ENCODE assay signal across 8 cellular contexts in genomic region chr15:61835476-61836106, GRCh38.
DNase-seq lines count a peak whose midpoint lies in the region; ATAC-seq lines count a peak whose summit lies in the region.

No MANE protein-coding gene starts in this region.

- H3K27me3 ChIP-seq in HAP-1 (ENCODE audit: low read depth): no peaks in the 10 kb centered on the region

- no peaks in the 10 kb centered on the region for H3K9me3 Mint-ChIP-seq in naive B cell
- H3K9me3 Mint-ChIP-seq in stimulated activated naive B cell treated with anti-CD40 and anti-IgM and Interleukin-4, amounts not matched to agents 10 μg/mL and 1 μg/mL and 100 μg/mL, for 72 hours: no peaks in the 10 kb centered on the region
- H3K9me3 Mint-ChIP-seq in activated T-helper 17 cell treated with anti-CD3 and anti-CD28 coated beads, Interleukin-2, amount 50 U/mL, for 72 hours: no peaks in the 10 kb centered on the region

- ATAC-seq in naive B cell (ENCODE audit: low read depth in 2 of 2): no peak
- peak; percentile 38 to 45 for ATAC-seq in stimulated activated naive B cell treated with anti-CD40 and anti-IgM and Interleukin-4, amounts not matched to agents 10 μg/mL and 1 μg/mL and 100 μg/mL, for 72 hours (replicated peaks)
- no peak for ATAC-seq in activated T-helper 17 cell treated with anti-CD3 and anti-CD28 coated beads, Interleukin-2, amount 50 U/mL, for 72 hours (replicated peaks)

- H3K36me3 Mint-ChIP-seq in naive B cell: no peaks in the 10 kb centered on the region
- H3K36me3 Mint-ChIP-seq in stimulated activated naive B cell treated with anti-CD40 and anti-IgM and Interleukin-4, amounts not matched to agents 10 μg/mL and 1 μg/mL and 100 μg/mL, for 72 hours: no peaks in the 10 kb centered on the region
- no peaks in the 10 kb centered on the region for H3K36me3 Mint-ChIP-seq in activated T-helper 17 cell treated with anti-CD3 and anti-CD28 coated beads, Interleukin-2, amount 50 U/mL, for 72 hours (ENCODE audit: low read depth)

- peaks cover 41 to 67% (median 49%) of the 10 kb centered on the region in 3 donors for H3K27me3 Mint-ChIP-seq in naive B cell
- peaks cover 50 to 64% of the 10 kb centered on the region in 2 donors for H3K27me3 Mint-ChIP-seq in stimulated activated naive B cell treated with anti-CD40 and anti-IgM and Interleukin-4, amounts not matched to agents 10 μg/mL and 1 μg/mL and 100 μg/mL, for 72 hours
- peaks cover 19% of the 10 kb centered on the region for H3K27me3 Mint-ChIP-seq in activated T-helper 17 cell treated with anti-CD3 and anti-CD28 coated beads, Interleukin-2, amount 50 U/mL, for 72 hours

- peak; percentile 18 to 31 for DNase-seq in AML-193 (lab: John Stamatoyannopoulos, UW)
- DNase-seq in HAP-1 (ENCODE audit: low spot score in 2 of 2): peak; percentile 73 to 90
- peak; percentile 41 for DNase-seq in NCI-H82 treated with DMSO at 0.1 percent for 48 hours (lab: John Stamatoyannopoulos, UW; ENCODE audit: unreplicated experiment)
- peak in 2 of 3 experiments; percentile 12 to 33 for DNase-seq in activated CD8-positive, alpha-beta memory T cell treated with anti-CD3 and anti-CD28 coated beads for 48 hours (ENCODE audit: low read depth in 2 of 3, low spot score in 2 of 3)
- peak; percentile 59 for DNase-seq in epidermal melanocyte (ENCODE audit: insufficient read length, low spot score)
- peak; percentile 39 for DNase-seq in naive B cell
- peak; percentile 26 for DNase-seq in stimulated activated naive B cell treated with anti-CD40 and anti-IgM and Interleukin-4, amounts not matched to agents 10 μg/mL and 1 μg/mL and 100 μg/mL, for 72 hours

- H3K27ac Mint-ChIP-seq in naive B cell: no peak overlapping the region
- no peak overlapping the region for H3K27ac Mint-ChIP-seq in stimulated activated naive B cell treated with anti-CD40 and anti-IgM and Interleukin-4, amounts not matched to agents 10 μg/mL and 1 μg/mL and 100 μg/mL, for 72 hours
- H3K27ac Mint-ChIP-seq in activated T-helper 17 cell treated with anti-CD3 and anti-CD28 coated beads, Interleukin-2, amount 50 U/mL, for 72 hours: no peak overlapping the region

- no peaks in the 10 kb centered on the region for H3K9me3 ChIP-seq in HAP-1

- in situ Hi-C loops in HAP-1 (cut with MboI; ENCODE audit: low sequenced_read_pairs): loop anchor here (25.0 kb wide), 1 partner anchor 1248 kb away; no protein-coding TSS in a partner anchor

- H3K4me3 ChIP-seq in HAP-1: no peak overlapping the region

- H3K4me3 Mint-ChIP-seq in naive B cell: no peak overlapping the region
- H3K4me3 Mint-ChIP-seq in stimulated activated naive B cell treated with anti-CD40 and anti-IgM and Interleukin-4, amounts not matched to agents 10 μg/mL and 1 μg/mL and 100 μg/mL, for 72 hours: no peak overlapping the region
- H3K4me3 Mint-ChIP-seq in activated T-helper 17 cell treated with anti-CD3 and anti-CD28 coated beads, Interleukin-2, amount 50 U/mL, for 72 hours: no peak overlapping the region

- H3K36me3 ChIP-seq in HAP-1 (replicated peaks): no peaks in the 10 kb centered on the region

- peaks cover 3 to 12% (median 8%) of the 10 kb centered on the region in 3 donors for H3K4me1 Mint-ChIP-seq in naive B cell
- H3K4me1 Mint-ChIP-seq in stimulated activated naive B cell treated with anti-CD40 and anti-IgM and Interleukin-4, amounts not matched to agents 10 μg/mL and 1 μg/mL and 100 μg/mL, for 72 hours: peaks cover 4 to 5% of the 10 kb centered on the region in 2 donors
- peaks cover 11% of the 10 kb centered on the region for H3K4me1 Mint-ChIP-seq in activated T-helper 17 cell treated with anti-CD3 and anti-CD28 coated beads, Interleukin-2, amount 50 U/mL, for 72 hours

- H3K4me1 ChIP-seq in HAP-1: no peaks in the 10 kb centered on the region

Comparison
In these comparisons a context has a peak if more than half of its experiments do, and no peak if none do; other contexts are left out.
1. DNase-seq: peak in every context shown above with its lines; median percentile 82 in HAP-1; 59 in epidermal melanocyte; 41 in NCI-H82 treated with DMSO at 0.1 percent for 48 hours; 39 in naive B cell; 26 in stimulated activated naive B cell treated with anti-CD40 and anti-IgM and Interleukin-4, amounts not matched to agents 10 μg/mL and 1 μg/mL and 100 μg/mL, for 72 hours; 24 in AML-193; 22 in activated CD8-positive, alpha-beta memory T cell treated with anti-CD3 and anti-CD28 coated beads for 48 hours.
2. ATAC-seq: peak in stimulated activated naive B cell treated with anti-CD40 and anti-IgM and Interleukin-4, amounts not matched to agents 10 μg/mL and 1 μg/mL and 100 μg/mL, for 72 hours (2 of 2); none in naive B cell (0 of 2) and activated T-helper 17 cell treated with anti-CD3 and anti-CD28 coated beads, Interleukin-2, amount 50 U/mL, for 72 hours (single experiment).